15 cellular contexts compared by ENCODE assay signal in the genomic region with DNA sequence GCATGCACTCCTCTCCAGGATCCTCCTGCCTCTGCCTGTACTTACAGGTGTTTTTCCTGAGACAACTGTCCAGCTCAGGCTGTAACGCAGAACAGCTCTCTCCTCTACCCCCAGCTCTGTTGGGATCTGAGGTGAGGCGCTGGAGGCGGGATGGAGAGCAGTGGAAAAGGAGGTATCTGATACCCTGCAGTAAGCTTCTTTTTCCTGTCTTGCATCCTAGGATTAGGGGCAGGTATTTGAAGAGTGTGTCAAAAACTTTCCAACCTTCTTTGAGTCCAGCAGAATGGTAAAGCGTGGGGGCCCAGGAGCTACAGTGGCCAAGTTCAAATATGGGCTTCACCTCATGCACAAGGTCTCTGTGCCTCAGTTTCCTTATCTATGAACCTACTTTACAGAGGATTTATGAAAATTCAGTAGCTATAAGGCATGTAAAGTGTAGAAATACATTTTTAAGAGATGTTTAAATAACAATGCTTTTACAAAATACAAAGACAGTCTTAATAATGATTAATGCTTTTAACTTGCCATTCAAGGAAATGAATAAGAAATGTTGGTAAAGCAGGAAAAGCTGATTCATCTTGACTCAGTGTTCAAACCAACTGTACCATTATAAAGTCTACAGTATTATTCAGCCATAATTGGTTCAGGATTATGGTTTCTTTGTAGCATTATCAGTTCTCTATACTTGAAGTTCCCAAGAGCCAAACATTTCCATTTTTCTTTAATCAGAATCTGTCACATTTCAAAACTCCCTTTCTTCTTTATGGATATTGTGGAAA. TPM values are rescaled to one million over a fixed set of nuclear protein-coding genes. Genes with fewer than 3 reads are reported as not detected.
DNase-seq lines count a peak whose midpoint lies in the region; ATAC-seq and TF ChIP-seq lines count a peak whose summit lies in the region.
"Had no signal": no experiment of that assay in that cellular context is flagged by ENCODE, and none has a peak within 500 bp of the region (broad histone marks: within the 10 kb centered on the region; RNA-seq: fewer than 3 reads in every experiment).

No MANE protein-coding gene starts in this region.

- POLR2A ChIA-PET in SK-N-SH (lab: Yijun Ruan, JAX): interaction anchor here (0.7 kb wide), 1 partner anchor 22 kb away, joined by 3 read pairs; no protein-coding TSS in a partner anchor
- POLR2A ChIA-PET in naive thymus-derived CD4-positive, alpha-beta T cell (lab: Charles Lee): no interaction called here

- H3K9me3 ChIP-seq in SK-N-SH: no peaks in the 10 kb centered on the region
- H3K9me3 ChIP-seq in naive thymus-derived CD4-positive, alpha-beta T cell (ENCODE audit: control insufficient read depth in 2 of 3, low read length in 3 of 3): no peaks in the 10 kb centered on the region
- H3K9me3 ChIP-seq: right lobe of liver had no signal

- H3K4me1 ChIP-seq in GM23338 (ENCODE audit: insufficient read depth) (peaks cover 20% of the 10 kb centered on the region; the same call in 1 of the 2 replicates), SK-N-SH (ENCODE audit: control insufficient read depth in 1 of 2, insufficient read depth in 2 of 2, low read depth in 1 of 2, low read length in 1 of 2) (peaks cover 32 to 89% of the 10 kb centered on the region in 2 experiments)
- no peaks in the 10 kb centered on the region for H3K4me1 ChIP-seq in naive thymus-derived CD4-positive, alpha-beta T cell (ENCODE audit: control insufficient read depth in 2 of 2, insufficient read depth in 2 of 2, low read length in 2 of 2)
- H3K4me1 ChIP-seq: right lobe of liver had no signal

- H3K27ac ChIP-seq in GM23338 (ENCODE audit: low read depth) (no peak overlapping the region), SK-N-SH (ENCODE audit: low read depth in 2 of 2, low read length in 1 of 2) (peak overlapping the region; percentile 55 to 94)
- H3K27ac ChIP-seq in naive thymus-derived CD4-positive, alpha-beta T cell (ENCODE audit: low read depth, low read length): no peak overlapping the region
- H3K27ac ChIP-seq: right lobe of liver had no signal

- H3K9me2 ChIP-seq in GM23338 (ENCODE audit: insufficient read depth) (no peaks in the 10 kb centered on the region), SK-N-SH (no peaks in the 10 kb centered on the region)

- H3K36me3 ChIP-seq in GM23338 (ENCODE audit: insufficient read depth): no peaks in the 10 kb centered on the region; the same call in 1 of the 2 replicates
- H3K36me3 ChIP-seq in SK-N-SH (replicated peaks in 1 of 2; ENCODE audit: control insufficient read depth in 1 of 2, insufficient read depth in 2 of 2, low read length in 1 of 2): peaks cover 61 to 64% of the 10 kb centered on the region in 2 experiments
- H3K36me3 ChIP-seq in naive thymus-derived CD4-positive, alpha-beta T cell (ENCODE audit: control insufficient read depth in 2 of 3, insufficient read depth in 3 of 3, low read length in 3 of 3): no peaks in the 10 kb centered on the region
- H3K36me3 ChIP-seq: right lobe of liver had no signal

- H4K20me1 ChIP-seq in GM23338 (replicated peaks; ENCODE audit: insufficient read depth): no peaks in the 10 kb centered on the region; the same call in 1 of the 2 replicates
- H4K20me1 ChIP-seq in SK-N-SH (ENCODE audit: insufficient read depth): peaks cover 17% of the 10 kb centered on the region; the same call in 1 of the 2 replicates

- no peak for TF ChIP-seq RAD21 in SK-N-SH (IDR thresholded peaks at IDR 0.05; ENCODE audit: low read length)

- TF ChIP-seq CTCF in GM23338 (conservative IDR thresholded peaks at IDR 0.05; ENCODE audit: low read depth in 2 of 2) (no peak), SK-N-SH (IDR thresholded peaks at IDR 0.05) (no peak), fibroblast of mammary gland (conservative IDR thresholded peaks at IDR 0.05; ENCODE audit: control insufficient read depth, insufficient read depth, low read depth, low read length) (no peak)

- H3K27me3 ChIP-seq in GM23338 (ENCODE audit: insufficient read depth) (no peaks in the 10 kb centered on the region), SK-N-SH (ENCODE audit: insufficient read depth) (no peaks in the 10 kb centered on the region)
- H3K27me3 ChIP-seq in naive thymus-derived CD4-positive, alpha-beta T cell (ENCODE audit: control insufficient read depth in 2 of 2, insufficient read depth in 2 of 2, low read length in 2 of 2): no peaks in the 10 kb centered on the region
- H3K27me3 ChIP-seq: right lobe of liver had no signal

- DNase-seq in GM23338 (ENCODE audit: low spot score): no peak
- DNase-seq in SK-N-SH: no peak
- DNase-seq in fibroblast of mammary gland (ENCODE audit: low read depth): peak; percentile 81
- peak; percentile 62 for DNase-seq in stromal cell of bone marrow (ENCODE audit: low read depth)
- no peak for DNase-seq in naive thymus-derived CD4-positive, alpha-beta T cell
- DNase-seq in activated CD4-positive, CD25-positive, alpha-beta regulatory T cell (lab: John Stamatoyannopoulos, UW): no peak
- no peak for DNase-seq in T-helper 2 cell
- DNase-seq: activated CD4-positive, alpha-beta T cell treated with anti-CD3 and anti-CD28 coated beads, Interleukin-2, amount 50 U/mL, for 48 hours; activated gamma-delta T cell treated with Interleukin-2 at 50 U/mL for 16 hours; CD8-positive, alpha-beta memory T cell; left cardiac atrium; NCI-H2171; right lobe of liver; stimulated activated naive CD8-positive, alpha-beta T cell treated with anti-CD3 and anti-CD28 coated beads, Interleukin-15, amount 100 ng/mL, for 72 hours had no signal

- CTCF ChIA-PET in SK-N-SH (lab: Yijun Ruan, JAX): interaction anchor here (1.1 to 1.6 kb wide), 5 partner anchors 18 to 350 kb away, joined by 3 to 8 read pairs (median 3); no protein-coding TSS in a partner anchor
- CTCF ChIA-PET in naive thymus-derived CD4-positive, alpha-beta T cell (lab: Charles Lee): interaction anchor here (0.7 to 1.2 kb wide), 2 partner anchors 79 to 176 kb away, joined by 4 read pairs; no protein-coding TSS in a partner anchor

- peaks cover 1% of the 10 kb centered on the region for H3K27me3 Mint-ChIP-seq in GM23338 (ENCODE audit: insufficient read depth, low read depth, poor library complexity)
- peaks cover 18 to 48% (median 32%) of the 10 kb centered on the region in 5 donors for H3K27me3 Mint-ChIP-seq in naive thymus-derived CD4-positive, alpha-beta T cell

- TF ChIP-seq EP300 in SK-N-SH (IDR thresholded peaks at IDR 0.05; ENCODE audit: borderline replicate concordance in 1 of 2, low read depth in 1 of 2, low read length in 1 of 2): peak in 1 of 2 experiments; percentile 89; a peak in 2 of 4 replicates

- intact Hi-C loops in naive thymus-derived CD4-positive, alpha-beta T cell (cut with micrococcal nuclease): no loop called here

- H3K79me2 ChIP-seq in GM23338 (replicated peaks; ENCODE audit: insufficient read depth): peaks cover 51% of the 10 kb centered on the region
- peaks cover 97% of the 10 kb centered on the region for H3K79me2 ChIP-seq in SK-N-SH (ENCODE audit: insufficient read depth)

- H3F3A ChIP-seq in GM23338 (replicated peaks; ENCODE audit: low read depth): no peaks in the 10 kb centered on the region
- peaks cover 95% of the 10 kb centered on the region for H3F3A ChIP-seq in SK-N-SH (replicated peaks; ENCODE audit: insufficient read depth)

- ATAC-seq in GM23338: peak; percentile 58
- no peak for ATAC-seq in naive thymus-derived CD4-positive, alpha-beta T cell
- ATAC-seq: right lobe of liver; stimulated activated naive CD8-positive, alpha-beta T cell treated with anti-CD3 and anti-CD28 coated beads, Interleukin-15, amount 100 ng/mL, for 72 hours had no signal

- H3K27ac Mint-ChIP-seq in GM23338: peak overlapping the region; percentile 76
- no peak overlapping the region for H3K27ac Mint-ChIP-seq in naive thymus-derived CD4-positive, alpha-beta T cell
- H3K27ac Mint-ChIP-seq: CD8-positive, alpha-beta memory T cell; stimulated activated naive CD8-positive, alpha-beta T cell treated with anti-CD3 and anti-CD28 coated beads, Interleukin-15, amount 100 ng/mL, for 72 hours had no signal

- no peak overlapping the region for H3K4me3 Mint-ChIP-seq in GM23338
- no peak overlapping the region for H3K4me3 Mint-ChIP-seq in naive thymus-derived CD4-positive, alpha-beta T cell
- H3K4me3 Mint-ChIP-seq: CD8-positive, alpha-beta memory T cell; stimulated activated naive CD8-positive, alpha-beta T cell treated with anti-CD3 and anti-CD28 coated beads, Interleukin-15, amount 100 ng/mL, for 72 hours had no signal

- peaks cover 32% of the 10 kb centered on the region for H3K4me1 Mint-ChIP-seq in GM23338
- H3K4me1 Mint-ChIP-seq in naive thymus-derived CD4-positive, alpha-beta T cell: peaks cover 0 to 5% (median 0%) of the 10 kb centered on the region in 7 donors

- peaks cover 6% of the 10 kb centered on the region for H3K36me3 Mint-ChIP-seq in GM23338 (ENCODE audit: low read depth)
- H3K36me3 Mint-ChIP-seq in naive thymus-derived CD4-positive, alpha-beta T cell: no peaks in the 10 kb centered on the region

- H3K4me3 ChIP-seq in GM23338: no peak overlapping the region
- H3K4me3 ChIP-seq in SK-N-SH (ENCODE audit: low read depth in 2 of 2, low read length in 1 of 2): no peak overlapping the region
- no peak overlapping the region for H3K4me3 ChIP-seq in fibroblast of mammary gland (ENCODE audit: control insufficient read depth, low read depth, low read length)
- no peak overlapping the region for H3K4me3 ChIP-seq in naive thymus-derived CD4-positive, alpha-beta T cell (ENCODE audit: low read length)
- H3K4me3 ChIP-seq: right lobe of liver had no signal

- peak overlapping the region; percentile 54; the same call in 1 of the 2 replicates for H3K9ac ChIP-seq in SK-N-SH

- H3K4me2 ChIP-seq in GM23338 (no peak overlapping the region), SK-N-SH (peak overlapping the region; percentile 61)

- 54% methylated on average over 4 of the region's 4 CpGs for WGBS in SK-N-SH (ENCODE audit: low lambda C conversion rate)

- H2AFZ ChIP-seq in GM23338 (no peak overlapping the region), SK-N-SH (ENCODE audit: low read depth) (no peak overlapping the region)

- no peaks in the 10 kb centered on the region for H3K9me3 Mint-ChIP-seq in GM23338
- no peaks in the 10 kb centered on the region for H3K9me3 Mint-ChIP-seq in naive thymus-derived CD4-positive, alpha-beta T cell
- H3K9me3 Mint-ChIP-seq: CD8-positive, alpha-beta memory T cell; stimulated activated naive CD8-positive, alpha-beta T cell treated with anti-CD3 and anti-CD28 coated beads, Interleukin-15, amount 100 ng/mL, for 72 hours had no signal

TF ChIP-seq in GM23338, 12 proteins besides CTCF, POLR2A, EP300 and RAD21 (continues in another document):
- TF ChIP-seq ZNF331 (CRISPR knock-in tag; IDR thresholded peaks at IDR 0.05; ENCODE audit: low read depth): no peak

RNA-seq across cellular contexts. Expression of gene MAP1B, which starts 26.1 kb away (rescaled TPM):
- 111 and 263 TPM in 2 replicates for total RNA-seq in GM23338 (2014; rRNA removed; shearing (Covaris generic))
- polyA plus RNA-seq in GM23338 (2016; fragmentation: Nextera tagmentation; extraction: Ambion mirVana) (114 and 148 TPM in 2 replicates), SK-N-SH (2012; rRNA removed) (47.5 and 48.5 TPM in 2 replicates)
- 59.8 and 60.6 TPM in 2 replicates for polyA plus RNA-seq in SK-N-SH (2012; cell fraction: cytosol; rRNA removed)
- 69.5 and 70.5 TPM in 2 replicates for polyA plus RNA-seq in SK-N-SH (2012; cell fraction: nucleus; rRNA removed)
- under 1 TPM in 1 of 5 experiments, not detected in 4; 0.10 TPM for total RNA-seq in naive thymus-derived CD4-positive, alpha-beta T cell
- polyA plus RNA-seq in naive thymus-derived CD4-positive, alpha-beta T cell: under 1 TPM; 0.06 to 0.21 TPM
- total RNA-seq: OCI-LY7 had no signal

Comparison
In these comparisons a context has a peak if more than half of its experiments do, and no peak if none do; other contexts are left out.
1. DNase-seq: peak in fibroblast of mammary gland (single experiment) and stromal cell of bone marrow (single experiment); none in GM23338 (single experiment), SK-N-SH (single experiment), naive thymus-derived CD4-positive, alpha-beta T cell (0 of 9), activated CD4-positive, CD25-positive, alpha-beta regulatory T cell (0 of 4) and T-helper 2 cell (0 of 5).
2. H3K27ac ChIP-seq: peak in SK-N-SH (2 of 2); none in GM23338 (single experiment) and naive thymus-derived CD4-positive, alpha-beta T cell (single experiment).
3. RNA of gene MAP1B, which starts 26.1 kb away (polyA plus RNA-seq): 114 to 148 TPM in GM23338 and 47.5 to 70.5 TPM in SK-N-SH; 0.06 to 0.21 TPM in naive thymus-derived CD4-positive, alpha-beta T cell; every median in the first group is over 10 times any median in the second.